30 cellular contexts compared by ENCODE assay signal in genomic region chr2:45049937-45050336, GRCh38. TPM values are rescaled to one million over a fixed set of nuclear protein-coding genes. Genes with fewer than 3 reads are reported as not detected.
"Had no signal": no experiment of that assay in that cellular context is flagged by ENCODE, and none has a peak within 500 bp of the region (broad histone marks: within the 10 kb centered on the region; RNA-seq: fewer than 3 reads in every experiment).

No MANE protein-coding gene starts in this region.

- H3K79me2 ChIP-seq: parathyroid adenoma had no signal

- H3K27ac ChIP-seq: ovary, parathyroid adenoma, psoas muscle, skin epidermis, spleen, suprapubic skin, testis, tibial artery, transverse colon, upper lobe of left lung, vagina had no signal

- H3K36me3 ChIP-seq: ovary, spleen, suprapubic skin, tibial artery, transverse colon, upper lobe of left lung, vagina had no signal

- H3K4me3 ChIP-seq: ovary, psoas muscle, skin epidermis, smooth muscle cell, spleen, suprapubic skin, testis, tibial artery, transverse colon, upper lobe of left lung, vagina had no signal

- H3K9ac ChIP-seq: parathyroid adenoma had no signal

- ATAC-seq: naive thymus-derived CD8-positive, alpha-beta T cell; natural killer cell treated with Interleukin-12 subunit alpha and Interleukin-12 subunit beta and Interleukin-15 and Interleukin-18, amount 100 ng/mL, for 72 hours; psoas muscle; right cardiac atrium; sciatic nerve; stimulated activated memory B cell treated with anti-CD40 and anti-IgM and Interleukin-4, amounts not matched to agents 10 μg/mL and 1 μg/mL and 100 μg/mL, for 72 hours; stimulated activated naive CD8-positive, alpha-beta T cell treated with anti-CD3 and anti-CD28 coated beads, Interleukin-15, amount 100 ng/mL, for 72 hours; stimulated activated naive CD8-positive, alpha-beta T cell treated with anti-CD3 and anti-CD28 coated beads, Interleukin-15, Interleukin-2, amounts not matched to agents 100 U/mL and 50 U/mL, for 24 hours had no signal

- DNase-seq: naive B cell; naive thymus-derived CD8-positive, alpha-beta T cell; nephron progenitor cell; occipital lobe; ovary; posterior cingulate gyrus; psoas muscle; right cardiac atrium; spleen; stimulated activated CD4-positive, alpha-beta T cell treated with anti-CD3 and anti-CD28 coated beads, Interleukin-12 subunit alpha, Interleukin-12 subunit beta, amount 100 ng/mL, for 4 hours; stimulated activated CD4-positive, alpha-beta T cell treated with anti-CD3 and anti-CD28 coated beads, Interleukin-1b, Interleukin-23, amount 100 ng/mL, for 48 hours; stimulated activated CD4-positive, alpha-beta T cell treated with anti-CD3 and anti-CD28 coated beads, Interleukin-4, amount 100 ng/mL, for 1 hour; stimulated activated CD4-positive, alpha-beta T cell treated with anti-CD3 and anti-CD28 coated beads, Interleukin-4, amount 100 ng/mL, for 4 hours; stimulated activated CD8-positive, alpha-beta memory T cell treated with anti-CD3 and anti-CD28 coated beads, Interleukin-4, amount 100 ng/mL, for 48 hours; stimulated activated naive CD4-positive, alpha-beta T cell; stimulated activated naive CD8-positive, alpha-beta T cell treated with anti-CD3 and anti-CD28 coated beads, Interleukin-15, amount 100 ng/mL, for 72 hours; stimulated activated naive CD8-positive, alpha-beta T cell treated with anti-CD3 and anti-CD28 coated beads, Interleukin-15, Interleukin-2, amounts not matched to agents 100 U/mL and 50 U/mL, for 24 hours; substantia nigra; testis; tibial artery; transverse colon had no signal

- H3K27me3 ChIP-seq: ovary, testis, tibial artery, transverse colon, upper lobe of left lung, vagina had no signal

- H2AFZ ChIP-seq: parathyroid adenoma had no signal

- H3K4me1 ChIP-seq: parathyroid adenoma, psoas muscle, spleen, suprapubic skin, testis, tibial artery, transverse colon, upper lobe of left lung, vagina had no signal

- H3K9me3 ChIP-seq: ovary, psoas muscle, spleen, suprapubic skin, testis, tibial artery, transverse colon, upper lobe of left lung, vagina had no signal

- H3K4me2 ChIP-seq: smooth muscle cell had no signal

RNA-seq across cellular contexts. Expression of gene SIX2, which starts 40.7 kb away (rescaled TPM):
- polyA plus RNA-seq: naive thymus-derived CD8-positive, alpha-beta T cell; smooth muscle cell had no signal
